ENCODE assay signal across 8 cellular contexts in the genomic region with DNA sequence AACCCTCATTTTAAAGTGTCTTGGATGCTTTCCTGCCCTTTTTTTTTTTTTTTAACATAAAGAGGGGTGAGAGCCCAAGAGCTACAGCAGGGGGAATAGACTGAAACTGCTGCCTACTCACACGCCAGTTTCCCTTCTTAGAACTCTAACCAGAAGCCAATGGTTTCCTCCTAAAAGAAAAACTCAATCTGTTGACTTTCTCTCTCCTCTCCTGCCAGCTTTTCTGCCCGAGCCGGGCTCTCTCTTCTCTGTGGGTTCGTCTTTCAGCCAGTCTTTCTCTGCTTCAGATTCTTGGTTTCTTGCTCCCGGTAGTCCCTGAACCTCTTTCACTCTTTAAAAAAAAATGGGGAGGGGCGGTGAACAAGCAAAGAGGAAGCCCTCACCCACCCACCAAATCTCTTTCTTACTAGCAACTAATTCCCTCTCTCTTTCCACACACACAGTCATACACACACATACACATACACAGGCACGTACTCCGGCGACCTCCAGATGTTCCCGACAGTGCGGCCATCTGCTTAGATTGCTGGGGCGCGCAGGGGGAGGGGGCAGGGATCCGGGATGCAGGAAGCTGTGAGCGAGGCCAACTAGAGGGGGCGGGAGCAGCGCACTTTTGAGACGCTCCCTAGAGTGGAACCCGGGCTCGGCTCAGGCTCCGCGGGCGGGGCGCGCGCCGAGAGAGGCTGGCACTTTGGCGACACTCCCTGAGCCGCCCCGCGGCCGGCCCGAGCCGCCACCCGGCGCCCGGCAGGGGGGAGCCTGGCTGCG. TPM values are rescaled to one million over a fixed set of nuclear protein-coding genes. Genes with fewer than 3 reads are reported as not detected.
DNase-seq lines count a peak whose midpoint lies in the region; ATAC-seq and TF ChIP-seq lines count a peak whose summit lies in the region.

No MANE protein-coding gene starts in this region.

- peak overlapping the region; percentile 38 to 90 (median 70) for H3K4me3 Mint-ChIP-seq in CD8-positive, alpha-beta memory T cell
- H3K4me3 Mint-ChIP-seq in activated T-cell treated with anti-CD3 and anti-CD28 coated beads, Interleukin-2, amount 50 U/mL, for 24 hours: peak overlapping the region; percentile 70

- CTCF ChIA-PET in CD8-positive, alpha-beta memory T cell (lab: Charles Lee): no interaction called here

- H3K9me3 ChIP-seq in CD8-positive, alpha-beta memory T cell (ENCODE audit: low read length): no peaks in the 10 kb centered on the region

- peak overlapping the region in 1 of 8 donors; percentile 77 for H3K27ac Mint-ChIP-seq in CD8-positive, alpha-beta memory T cell
- peak overlapping the region; percentile 80 for H3K27ac Mint-ChIP-seq in activated T-cell treated with anti-CD3 and anti-CD28 coated beads, Interleukin-2, amount 50 U/mL, for 24 hours

- H3K9me3 Mint-ChIP-seq in CD8-positive, alpha-beta memory T cell: peaks cover 0 to 6% (median 6%) of the 10 kb centered on the region in 5 donors
- H3K9me3 Mint-ChIP-seq in activated T-cell treated with anti-CD3 and anti-CD28 coated beads, Interleukin-2, amount 50 U/mL, for 24 hours: no peaks in the 10 kb centered on the region

- POLR2A ChIA-PET in CD8-positive, alpha-beta memory T cell (lab: Charles Lee): no interaction called here

- peak overlapping the region; percentile 22 for H3K4me3 ChIP-seq in CD8-positive, alpha-beta memory T cell (ENCODE audit: low read length)
- H3K4me3 ChIP-seq in HFF-Myc (replicated peaks; ENCODE audit: low read depth, low read length) (peak overlapping the region; percentile 87), fibroblast of mammary gland (ENCODE audit: control insufficient read depth, low read depth, low read length) (peak overlapping the region; percentile 56)

- H3K4me1 Mint-ChIP-seq in CD8-positive, alpha-beta memory T cell: peaks cover 6 to 11% (median 8%) of the 10 kb centered on the region in 3 donors
- peaks cover 12% of the 10 kb centered on the region for H3K4me1 Mint-ChIP-seq in activated T-cell treated with anti-CD3 and anti-CD28 coated beads, Interleukin-2, amount 50 U/mL, for 24 hours (ENCODE audit: low read depth)

- H3K36me3 Mint-ChIP-seq in CD8-positive, alpha-beta memory T cell: peaks cover 0 to 12% (median 2%) of the 10 kb centered on the region in 3 donors
- no peaks in the 10 kb centered on the region for H3K36me3 Mint-ChIP-seq in activated T-cell treated with anti-CD3 and anti-CD28 coated beads, Interleukin-2, amount 50 U/mL, for 24 hours (ENCODE audit: low read depth)

- H3K27me3 Mint-ChIP-seq in CD8-positive, alpha-beta memory T cell: peaks cover 30 to 59% of the 10 kb centered on the region in 2 donors
- H3K27me3 Mint-ChIP-seq in activated T-cell treated with anti-CD3 and anti-CD28 coated beads, Interleukin-2, amount 50 U/mL, for 24 hours: peaks cover 78% of the 10 kb centered on the region

- H3K27ac ChIP-seq in CD8-positive, alpha-beta memory T cell (ENCODE audit: low read depth, low read length): peak overlapping the region; percentile 27

- no peaks in the 10 kb centered on the region for H3K4me1 ChIP-seq in CD8-positive, alpha-beta memory T cell (ENCODE audit: insufficient read depth, low read length)

- no peaks in the 10 kb centered on the region for H3K27me3 ChIP-seq in CD8-positive, alpha-beta memory T cell (ENCODE audit: insufficient read depth, low read length, poor library complexity, severe bottlenecking)

- DNase-seq in CD8-positive, alpha-beta memory T cell: no peak
- DNase-seq in HFF-Myc (ENCODE audit: extremely low read depth, low read depth) (peak; percentile 90), NCI-H460 (ENCODE audit: extremely low read depth, low read depth) (peak; percentile 84), fibroblast of mammary gland (ENCODE audit: low read depth) (peak; percentile 95), myocyte (ENCODE audit: low read depth) (peak; percentile 87), superior temporal gyrus (ENCODE audit: extremely low spot score) (peak; percentile 35)
- peak; percentile 52 for DNase-seq in activated T-cell treated with anti-CD3 and anti-CD28 coated beads, Interleukin-2, amount 50 U/mL, for 24 hours

- no peak for TF ChIP-seq CTCF in HFF-Myc (IDR thresholded peaks at IDR 0.05; ENCODE audit: low read depth, low read length, missing control alignments)
- TF ChIP-seq CTCF in fibroblast of mammary gland (conservative IDR thresholded peaks at IDR 0.05; ENCODE audit: control insufficient read depth, insufficient read depth, low read depth, low read length): no peak

- H3K36me3 ChIP-seq in CD8-positive, alpha-beta memory T cell (ENCODE audit: insufficient read depth, low read length): no peaks in the 10 kb centered on the region

- no peak for ATAC-seq in HG03135 (IDR thresholded peaks at IDR 0.05; ENCODE audit: unreplicated experiment)

RNA-seq across cellular contexts. Expression of a gene that starts 0.4 kb away (rescaled TPM):
- total RNA-seq in CD8-positive, alpha-beta memory T cell: under 1 TPM; 0.11 to 0.13 TPM
- not detected for polyA plus RNA-seq in CD8-positive, alpha-beta memory T cell
- 92.3 and 103 TPM in 2 replicates for total RNA-seq in NCI-H460 (2014; rRNA removed; shearing (Covaris generic))
- polyA plus RNA-seq in NCI-H460 (2014; cell fraction: nucleus; rRNA removed): 70.1 and 82.8 TPM in 2 replicates
- 14.8 and 15.5 TPM in 2 replicates for total RNA-seq in myocyte
- 38.9 TPM for polyA plus RNA-seq in myocyte (2012)

Comparison
In these comparisons a context has a peak if more than half of its experiments do, and no peak if none do; other contexts are left out.
1. DNase-seq: peak in HFF-Myc (single experiment), NCI-H460 (single experiment), activated T-cell treated with anti-CD3 and anti-CD28 coated beads, Interleukin-2, amount 50 U/mL, for 24 hours (single experiment), fibroblast of mammary gland (single experiment), myocyte (single experiment) and superior temporal gyrus (single experiment); none in CD8-positive, alpha-beta memory T cell (0 of 5).
2. H3K4me3 ChIP-seq: peak in every context shown above with its lines; median percentile 87 in HFF-Myc; 56 in fibroblast of mammary gland; 22 in CD8-positive, alpha-beta memory T cell.
3. RNA of a gene that starts 0.4 kb away (total RNA-seq): 92.3 to 103 TPM in NCI-H460 and 14.8 to 15.5 TPM in myocyte; 0.11 to 0.13 TPM in CD8-positive, alpha-beta memory T cell; every median in the first group is over 10 times any median in the second.